9 cellular contexts compared by ENCODE assay signal in genomic region chr1:12344611-12345299, GRCh38.
DNase-seq lines count a peak whose midpoint lies in the region; ATAC-seq and TF ChIP-seq lines count a peak whose summit lies in the region.
"Had no signal": no experiment of that assay in that cellular context is flagged by ENCODE, and none has a peak within 500 bp of the region (broad histone marks: within the 10 kb centered on the region; RNA-seq: fewer than 3 reads in every experiment).

No MANE protein-coding gene starts in this region.

- 61% methylated on average over 9 of the region's 9 CpGs for WGBS in suprapubic skin

- TF ChIP-seq POLR2A in suprapubic skin (IDR thresholded peaks at IDR 0.05) = no peak

- ATAC-seq in activated CD4-positive, CD25-positive, alpha-beta regulatory T cell treated with anti-CD3 and anti-CD28 coated beads, Interleukin-2, amount 50 U/mL, for 24 hours = peak; percentile 28 to 56
- ATAC-seq in HG03175 (IDR thresholded peaks at IDR 0.05; ENCODE audit: unreplicated experiment) = no peak

- H3K4me3 ChIP-seq in suprapubic skin = no peak overlapping the region

- TF ChIP-seq CTCF in suprapubic skin (IDR thresholded peaks at IDR 0.05) = no peak

- no peaks in the 10 kb centered on the region for H3K9me3 ChIP-seq in suprapubic skin

- peak overlapping the region; percentile 55 for H3K27ac ChIP-seq in layer of hippocampus (ENCODE audit: low read depth, low read length)
- peak overlapping the region; percentile 31 for H3K27ac ChIP-seq in suprapubic skin

- peaks cover 67% of the 10 kb centered on the region for H3K36me3 ChIP-seq in suprapubic skin

- no peak for DNase-seq in activated CD4-positive, CD25-positive, alpha-beta regulatory T cell treated with anti-CD3 and anti-CD28 coated beads, Interleukin-2, amount 50 U/mL, for 72 hours
- DNase-seq in activated T-cell treated with anti-CD3 and anti-CD28 coated beads, Interleukin-2, amount 50 U/mL, for 48 hours = peak; percentile 28 to 39
- DNase-seq in suprapubic skin (ENCODE audit: low spot score in 2 of 2) = no peak
- no peak for DNase-seq in dedifferentiated amniotic fluid mesenchymal stem cell (ENCODE audit: extremely low spot score)
- no peak for DNase-seq in COLO668 (lab: John Stamatoyannopoulos, UW; ENCODE audit: unreplicated experiment)
- DNase-seq: NCI-H524 had no signal

- H3K27me3 ChIP-seq in layer of hippocampus (ENCODE audit: control insufficient read depth, insufficient read depth, low read length) (no peaks in the 10 kb centered on the region), suprapubic skin (no peaks in the 10 kb centered on the region)

- peaks cover 25% of the 10 kb centered on the region for H3K4me1 ChIP-seq in suprapubic skin

- no peak for TF ChIP-seq EP300 in suprapubic skin (IDR thresholded peaks at IDR 0.05)

Comparison
In these comparisons a context has a peak if more than half of its experiments do, and no peak if none do; other contexts are left out.
1. DNase-seq: peak in activated T-cell treated with anti-CD3 and anti-CD28 coated beads, Interleukin-2, amount 50 U/mL, for 48 hours (2 of 2); none in activated CD4-positive, CD25-positive, alpha-beta regulatory T cell treated with anti-CD3 and anti-CD28 coated beads, Interleukin-2, amount 50 U/mL, for 72 hours (single experiment), suprapubic skin (0 of 2), dedifferentiated amniotic fluid mesenchymal stem cell (single experiment) and COLO668 (single experiment).